ENCODE assay signal across 9 cellular contexts in genomic region chr17:66713533-66714042, GRCh38.
DNase-seq lines count a peak whose midpoint lies in the region; ATAC-seq and TF ChIP-seq lines count a peak whose summit lies in the region.
"Had no signal": no experiment of that assay in that cellular context is flagged by ENCODE, and none has a peak within 500 bp of the region (broad histone marks: within the 10 kb centered on the region; RNA-seq: fewer than 3 reads in every experiment).

No MANE protein-coding gene starts in this region.

- no peaks in the 10 kb centered on the region for H3K36me3 ChIP-seq in cardiac muscle cell
- no peaks in the 10 kb centered on the region for H3K36me3 ChIP-seq in MM.1S (replicated peaks; ENCODE audit: insufficient read depth, low read length)

- H3K4me3 ChIP-seq in cardiac muscle cell = no peak overlapping the region
- no peak overlapping the region for H3K4me3 ChIP-seq in MM.1S (ENCODE audit: low read length)

- no peaks in the 10 kb centered on the region for H3K27me3 ChIP-seq in cardiac muscle cell
- no peaks in the 10 kb centered on the region for H3K27me3 ChIP-seq in MM.1S (replicated peaks; ENCODE audit: insufficient read depth, low read length)

- peak in 1 of 2 donors; percentile 68 for DNase-seq in cardiac muscle cell (ENCODE audit: low read depth in 1 of 2, low spot score in 1 of 2)
- no peak for DNase-seq in Right ventricle myocardium inferior (ENCODE audit: missing footprints)
- peak; percentile 31 to 40 for DNase-seq in activated T-cell treated with anti-CD3 and anti-CD28 coated beads, Interleukin-2, amount 50 U/mL, for 72 hours
- no peak for DNase-seq in MM.1S
- DNase-seq in NCI-H1436 (lab: John Stamatoyannopoulos, UW) = no peak
- DNase-seq in activated CD4-positive, alpha-beta T cell treated with anti-CD3 and anti-CD28 coated beads for 48 hours = no peak
- DNase-seq: MV-4-11 had no signal

- peak overlapping the region; percentile 57 for H3K27ac Mint-ChIP-seq in activated T-cell treated with anti-CD3 and anti-CD28 coated beads, Interleukin-2, amount 50 U/mL, for 72 hours
- peak overlapping the region; percentile 81 for H3K27ac Mint-ChIP-seq in stimulated activated naive CD8-positive, alpha-beta T cell treated with anti-CD3 and anti-CD28 coated beads, Interleukin-15, Interleukin-2, amounts not matched to agents 100 ng/mL and 50 ng/mL, for 24 hours

- H3K9me3 ChIP-seq in cardiac muscle cell (ENCODE audit: low read depth) (no peaks in the 10 kb centered on the region), MM.1S (replicated peaks; ENCODE audit: insufficient read depth, low read length) (no peaks in the 10 kb centered on the region)

- no peaks in the 10 kb centered on the region for H3K9me2 ChIP-seq in MM.1S (replicated peaks; ENCODE audit: insufficient read depth, low read length)

- H3K27ac ChIP-seq in cardiac muscle cell (peak overlapping the region; percentile 79), MM.1S (ENCODE audit: low read length) (no peak overlapping the region)

- H4K20me1 ChIP-seq in MM.1S (ENCODE audit: insufficient read depth, low read length) = no peaks in the 10 kb centered on the region

- H3K9me3 Mint-ChIP-seq in activated T-cell treated with anti-CD3 and anti-CD28 coated beads, Interleukin-2, amount 50 U/mL, for 72 hours = no peaks in the 10 kb centered on the region
- H3K9me3 Mint-ChIP-seq in stimulated activated naive CD8-positive, alpha-beta T cell treated with anti-CD3 and anti-CD28 coated beads, Interleukin-15, Interleukin-2, amounts not matched to agents 100 ng/mL and 50 ng/mL, for 24 hours = no peaks in the 10 kb centered on the region

- no peak overlapping the region for H3K4me2 ChIP-seq in MM.1S (ENCODE audit: low read depth, low read length)

- no peak for TF ChIP-seq CTCF in cardiac muscle cell (IDR thresholded peaks at IDR 0.05; ENCODE audit: low read depth, low read length)
- no peak for TF ChIP-seq CTCF in MM.1S (IDR thresholded peaks at IDR 0.05; ENCODE audit: low read length)

- ATAC-seq in Right ventricle myocardium inferior (no peak), HG02852 (IDR thresholded peaks at IDR 0.05; ENCODE audit: unreplicated experiment) (peak; percentile 76)
- peak; percentile 71 to 73 for ATAC-seq in activated T-cell treated with anti-CD3 and anti-CD28 coated beads, Interleukin-2, amount 50 U/mL, for 72 hours (replicated peaks in 1 of 2)

- H3K36me3 Mint-ChIP-seq in activated T-cell treated with anti-CD3 and anti-CD28 coated beads, Interleukin-2, amount 50 U/mL, for 72 hours (ENCODE audit: insufficient read depth in 2 of 2) = peaks cover 5% of the 10 kb centered on the region in 2 donors
- H3K36me3 Mint-ChIP-seq in stimulated activated naive CD8-positive, alpha-beta T cell treated with anti-CD3 and anti-CD28 coated beads, Interleukin-15, Interleukin-2, amounts not matched to agents 100 ng/mL and 50 ng/mL, for 24 hours (ENCODE audit: low read depth) = peaks cover 40% of the 10 kb centered on the region

- no peak overlapping the region for H3K9ac ChIP-seq in MM.1S (ENCODE audit: low read length)

- H3K4me3 Mint-ChIP-seq in activated T-cell treated with anti-CD3 and anti-CD28 coated beads, Interleukin-2, amount 50 U/mL, for 72 hours = peak overlapping the region in 1 of 2 donors; percentile 39
- no peak overlapping the region for H3K4me3 Mint-ChIP-seq in stimulated activated naive CD8-positive, alpha-beta T cell treated with anti-CD3 and anti-CD28 coated beads, Interleukin-15, Interleukin-2, amounts not matched to agents 100 ng/mL and 50 ng/mL, for 24 hours

- H3K4me1 ChIP-seq in cardiac muscle cell (ENCODE audit: low read depth) = peaks cover 41% of the 10 kb centered on the region
- H3K4me1 ChIP-seq in MM.1S (ENCODE audit: low read length) = no peaks in the 10 kb centered on the region

- intact Hi-C loops in Right ventricle myocardium inferior (cut with DNase I) = no loop called here

- peaks cover 29% of the 10 kb centered on the region for H3K4me1 Mint-ChIP-seq in activated T-cell treated with anti-CD3 and anti-CD28 coated beads, Interleukin-2, amount 50 U/mL, for 72 hours (ENCODE audit: low read depth)
- H3K4me1 Mint-ChIP-seq in stimulated activated naive CD8-positive, alpha-beta T cell treated with anti-CD3 and anti-CD28 coated beads, Interleukin-15, Interleukin-2, amounts not matched to agents 100 ng/mL and 50 ng/mL, for 24 hours (ENCODE audit: low read depth) = peaks cover 32% of the 10 kb centered on the region

- H3F3A ChIP-seq in MM.1S (ENCODE audit: insufficient read depth, low read length) = no peaks in the 10 kb centered on the region

- H2AFZ ChIP-seq in MM.1S (ENCODE audit: low read length) = no peak overlapping the region

- H3K79me2 ChIP-seq in MM.1S (ENCODE audit: low read length) = no peaks in the 10 kb centered on the region

- H3K27me3 Mint-ChIP-seq in activated T-cell treated with anti-CD3 and anti-CD28 coated beads, Interleukin-2, amount 50 U/mL, for 72 hours (ENCODE audit: low read depth) = no peaks in the 10 kb centered on the region
- H3K27me3 Mint-ChIP-seq in stimulated activated naive CD8-positive, alpha-beta T cell treated with anti-CD3 and anti-CD28 coated beads, Interleukin-15, Interleukin-2, amounts not matched to agents 100 ng/mL and 50 ng/mL, for 24 hours = no peaks in the 10 kb centered on the region

Comparison
In these comparisons a context has a peak if more than half of its experiments do, and no peak if none do; other contexts are left out.
1. DNase-seq: peak in activated T-cell treated with anti-CD3 and anti-CD28 coated beads, Interleukin-2, amount 50 U/mL, for 72 hours (2 of 2); none in Right ventricle myocardium inferior (single experiment), MM.1S (single experiment), NCI-H1436 (single experiment) and activated CD4-positive, alpha-beta T cell treated with anti-CD3 and anti-CD28 coated beads for 48 hours (single experiment).